1 cellular context compared by ENCODE assay signal in the genomic region with DNA sequence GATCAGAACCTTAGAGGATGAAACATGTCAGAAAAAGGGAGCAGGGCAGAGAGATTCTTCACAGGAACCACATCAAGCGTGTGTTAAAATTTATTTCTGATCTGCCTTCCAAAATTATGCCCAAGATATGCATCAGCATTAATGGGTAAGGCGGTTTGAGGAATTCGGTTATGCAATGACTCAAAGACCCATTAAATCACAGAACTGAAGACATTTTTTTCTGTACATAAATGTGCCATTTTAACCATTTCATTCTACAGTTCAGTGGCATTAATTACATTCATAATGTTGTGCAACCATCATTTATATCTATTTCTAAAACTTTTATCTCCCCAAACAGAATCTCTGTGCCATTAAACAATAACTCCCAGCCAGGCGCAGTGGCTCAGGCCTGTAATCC.
TF ChIP-seq lines count a peak whose summit lies in the region.

No MANE protein-coding gene starts in this region.

TF ChIP-seq in GM23338, 12 proteins besides CTCF, POLR2A, EP300 and RAD21 (continued from another document):
- TF ChIP-seq EZH2phosphoT487 (IDR thresholded peaks at IDR 0.05; ENCODE audit: unreplicated experiment) (no peak), NANOG (IDR thresholded peaks at IDR 0.05; ENCODE audit: borderline replicate concordance) (no peak), ZNF114 (CRISPR knock-in tag; IDR thresholded peaks at IDR 0.05) (no peak), EZH2 (IDR thresholded peaks at IDR 0.05; ENCODE audit: low read depth, unreplicated experiment) (no peak), CREB1 (CRISPR knock-in tag; IDR thresholded peaks at IDR 0.05; ENCODE audit: low read depth) (no peak)
- TF ChIP-seq, protein P1, sequence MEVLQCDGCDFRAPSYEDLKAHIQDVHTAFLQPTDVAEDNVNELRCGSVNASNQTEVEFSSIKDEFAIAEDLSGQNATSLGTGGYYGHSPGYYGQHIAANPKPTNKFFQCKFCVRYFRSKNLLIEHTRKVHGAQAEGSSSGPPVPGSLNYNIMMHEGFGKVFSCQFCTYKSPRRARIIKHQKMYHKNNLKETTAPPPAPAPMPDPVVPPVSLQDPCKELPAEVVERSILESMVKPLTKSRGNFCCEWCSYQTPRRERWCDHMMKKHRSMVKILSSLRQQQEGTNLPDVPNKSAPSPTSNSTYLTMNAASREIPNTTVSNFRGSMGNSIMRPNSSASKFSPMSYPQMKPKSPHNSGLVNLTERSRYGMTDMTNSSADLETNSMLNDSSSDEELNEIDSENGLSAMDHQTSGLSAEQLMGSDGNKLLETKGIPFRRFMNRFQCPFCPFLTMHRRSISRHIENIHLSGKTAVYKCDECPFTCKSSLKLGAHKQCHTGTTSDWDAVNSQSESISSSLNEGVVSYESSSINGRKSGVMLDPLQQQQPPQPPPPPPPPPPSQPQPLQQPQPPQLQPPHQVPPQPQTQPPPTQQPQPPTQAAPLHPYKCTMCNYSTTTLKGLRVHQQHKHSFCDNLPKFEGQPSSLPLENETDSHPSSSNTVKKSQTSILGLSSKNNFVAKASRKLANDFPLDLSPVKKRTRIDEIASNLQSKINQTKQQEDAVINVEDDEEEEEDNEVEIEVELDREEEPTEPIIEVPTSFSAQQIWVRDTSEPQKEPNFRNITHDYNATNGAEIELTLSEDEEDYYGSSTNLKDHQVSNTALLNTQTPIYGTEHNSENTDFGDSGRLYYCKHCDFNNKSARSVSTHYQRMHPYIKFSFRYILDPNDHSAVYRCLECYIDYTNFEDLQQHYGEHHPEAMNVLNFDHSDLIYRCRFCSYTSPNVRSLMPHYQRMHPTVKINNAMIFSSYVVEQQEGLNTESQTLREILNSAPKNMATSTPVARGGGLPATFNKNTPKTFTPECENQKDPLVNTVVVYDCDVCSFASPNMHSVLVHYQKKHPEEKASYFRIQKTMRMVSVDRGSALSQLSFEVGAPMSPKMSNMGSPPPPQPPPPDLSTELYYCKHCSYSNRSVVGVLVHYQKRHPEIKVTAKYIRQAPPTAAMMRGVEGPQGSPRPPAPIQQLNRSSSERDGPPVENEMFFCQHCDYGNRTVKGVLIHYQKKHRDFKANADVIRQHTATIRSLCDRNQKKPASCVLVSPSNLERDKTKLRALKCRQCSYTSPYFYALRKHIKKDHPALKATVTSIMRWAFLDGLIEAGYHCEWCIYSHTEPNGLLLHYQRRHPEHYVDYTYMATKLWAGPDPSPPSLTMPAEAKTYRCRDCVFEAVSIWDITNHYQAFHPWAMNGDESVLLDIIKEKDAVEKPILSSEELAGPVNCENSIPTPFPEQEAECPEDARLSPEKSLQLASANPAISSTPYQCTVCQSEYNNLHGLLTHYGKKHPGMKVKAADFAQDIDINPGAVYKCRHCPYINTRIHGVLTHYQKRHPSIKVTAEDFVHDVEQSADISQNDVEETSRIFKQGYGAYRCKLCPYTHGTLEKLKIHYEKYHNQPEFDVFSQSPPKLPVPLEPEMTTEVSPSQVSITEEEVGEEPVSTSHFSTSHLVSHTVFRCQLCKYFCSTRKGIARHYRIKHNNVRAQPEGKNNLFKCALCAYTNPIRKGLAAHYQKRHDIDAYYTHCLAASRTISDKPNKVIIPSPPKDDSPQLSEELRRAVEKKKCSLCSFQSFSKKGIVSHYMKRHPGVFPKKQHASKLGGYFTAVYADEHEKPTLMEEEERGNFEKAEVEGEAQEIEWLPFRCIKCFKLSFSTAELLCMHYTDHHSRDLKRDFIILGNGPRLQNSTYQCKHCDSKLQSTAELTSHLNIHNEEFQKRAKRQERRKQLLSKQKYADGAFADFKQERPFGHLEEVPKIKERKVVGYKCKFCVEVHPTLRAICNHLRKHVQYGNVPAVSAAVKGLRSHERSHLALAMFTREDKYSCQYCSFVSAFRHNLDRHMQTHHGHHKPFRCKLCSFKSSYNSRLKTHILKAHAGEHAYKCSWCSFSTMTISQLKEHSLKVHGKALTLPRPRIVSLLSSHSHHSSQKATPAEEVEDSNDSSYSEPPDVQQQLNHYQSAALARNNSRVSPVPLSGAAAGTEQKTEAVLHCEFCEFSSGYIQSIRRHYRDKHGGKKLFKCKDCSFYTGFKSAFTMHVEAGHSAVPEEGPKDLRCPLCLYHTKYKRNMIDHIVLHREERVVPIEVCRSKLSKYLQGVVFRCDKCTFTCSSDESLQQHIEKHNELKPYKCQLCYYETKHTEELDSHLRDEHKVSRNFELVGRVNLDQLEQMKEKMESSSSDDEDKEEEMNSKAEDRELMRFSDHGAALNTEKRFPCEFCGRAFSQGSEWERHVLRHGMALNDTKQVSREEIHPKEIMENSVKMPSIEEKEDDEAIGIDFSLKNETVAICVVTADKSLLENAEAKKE (CRISPR knock-in tag; IDR thresholded peaks at IDR 0.05) = no peak
